In the genomic region with DNA sequence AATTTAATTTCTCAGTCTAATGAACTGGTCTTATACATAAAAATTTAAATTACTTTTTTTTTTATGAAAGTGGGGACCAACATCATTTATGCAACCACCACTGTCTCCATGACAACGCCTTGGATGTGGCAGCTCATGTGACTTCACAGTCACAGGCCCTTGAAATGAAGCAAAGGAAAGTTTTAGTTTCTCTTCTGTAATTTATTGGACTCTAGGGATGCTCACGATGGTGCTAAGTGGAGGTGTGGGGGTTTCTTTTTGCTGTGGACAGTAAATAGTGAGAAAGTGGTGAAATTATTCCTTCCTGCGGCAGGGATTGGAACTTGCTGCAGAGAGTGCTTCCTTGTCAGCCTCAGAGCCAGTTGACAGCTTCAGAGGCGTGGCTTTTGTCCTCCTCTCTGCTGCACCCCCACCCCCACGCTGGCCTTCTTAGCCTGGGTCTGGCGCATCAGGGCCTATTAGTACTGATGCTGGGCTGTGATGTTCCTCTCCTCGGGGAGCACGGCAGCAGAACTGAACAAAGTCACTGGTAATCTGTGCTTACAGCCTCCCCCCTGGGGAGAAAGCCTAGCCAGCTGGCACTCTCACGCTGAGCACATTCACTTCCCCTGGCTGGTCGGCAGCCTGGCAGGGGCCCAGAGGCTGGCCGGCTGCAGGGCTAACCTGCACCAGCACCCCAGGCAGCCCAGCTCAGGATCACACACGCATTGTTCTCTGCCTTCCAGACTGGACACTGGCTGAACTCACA, we compare ENCODE assay signal across 8 cellular contexts.
A peak's percentile ranks its signal among the peaks of the same experiment; 100 is the strongest.
DNase-seq lines count a peak whose midpoint lies in the region; ATAC-seq lines count a peak whose summit lies in the region.

No MANE protein-coding gene starts in this region.

- H2BK15ac ChIP-seq in mesenchymal stem cell (ENCODE audit: low read depth, poor library complexity, severe bottlenecking) = no peak overlapping the region

- H3K9ac ChIP-seq in mesenchymal stem cell (ENCODE audit: low read length) = peak overlapping the region; percentile 62

- H2AFZ ChIP-seq in mesenchymal stem cell (ENCODE audit: low read depth, low read length) = peak overlapping the region; percentile 5

- no peak overlapping the region for H2AK5ac ChIP-seq in mesenchymal stem cell (ENCODE audit: low read length, severe bottlenecking)

- no peak overlapping the region for H2BK120ac ChIP-seq in mesenchymal stem cell (ENCODE audit: low read depth, low read length)

- no peaks in the 10 kb centered on the region for H3K36me3 ChIP-seq in mesenchymal stem cell (ENCODE audit: control insufficient read depth in 1 of 2, insufficient read depth in 2 of 2, low read depth in 1 of 2, low read length in 2 of 2)

- H3K4me1 ChIP-seq in mesenchymal stem cell (ENCODE audit: control insufficient read depth, insufficient read depth, low read depth, low read length) = peaks cover 9% of the 10 kb centered on the region

- no peak overlapping the region for H4K91ac ChIP-seq in mesenchymal stem cell (ENCODE audit: low read length)

- 33% methylated on average over 12 of the region's 12 CpGs for WGBS in mesenchymal stem cell

- H3K27ac ChIP-seq in mesenchymal stem cell (ENCODE audit: low read length, poor library complexity, severe bottlenecking) = peak overlapping the region; percentile 63

- no peak overlapping the region for H3K23ac ChIP-seq in mesenchymal stem cell (ENCODE audit: low read length in 2 of 2)

- H3K4me2 ChIP-seq in mesenchymal stem cell (ENCODE audit: low read length, poor library complexity, severe bottlenecking) = no peak overlapping the region

- DNase-seq in NCI-H2107 treated with DMSO at 0.1 percent for 48 hours (lab: John Stamatoyannopoulos, UW; ENCODE audit: unreplicated experiment) (peak; percentile 93), cerebellum (ENCODE audit: low spot score) (peak; percentile 47), mesenchymal stem cell (peak; percentile 47), UCSD-AML1 (lab: John Stamatoyannopoulos, UW; ENCODE audit: unreplicated experiment) (no peak)

- H3K79me1 ChIP-seq in mesenchymal stem cell (replicated peaks; ENCODE audit: low read length, poor library complexity, severe bottlenecking) = no peaks in the 10 kb centered on the region

- H2BK12ac ChIP-seq in mesenchymal stem cell (ENCODE audit: low read length in 2 of 2) = no peak overlapping the region

- H3K4ac ChIP-seq in mesenchymal stem cell (ENCODE audit: low read depth in 1 of 2, low read length in 2 of 2) = no peak overlapping the region

- no peaks in the 10 kb centered on the region for H3K9me3 ChIP-seq in mesenchymal stem cell (ENCODE audit: control insufficient read depth, low read length)

- H3K18ac ChIP-seq in mesenchymal stem cell (ENCODE audit: low read depth in 1 of 2, low read length in 2 of 2) = no peak overlapping the region

- H3K4me3 ChIP-seq in mesenchymal stem cell (ENCODE audit: insufficient read depth in 1 of 2, low read depth in 1 of 2, low read length in 2 of 2) = peak overlapping the region in 1 of 2 experiments; percentile 46

- no peak overlapping the region for H4K8ac ChIP-seq in mesenchymal stem cell (ENCODE audit: low read length)

- no peak overlapping the region for H3K14ac ChIP-seq in mesenchymal stem cell (ENCODE audit: low read length in 2 of 2)

- no peak overlapping the region for H2BK5ac ChIP-seq in mesenchymal stem cell (ENCODE audit: low read depth, low read length, poor library complexity, severe bottlenecking)

- ATAC-seq in GM18867 (IDR thresholded peaks at IDR 0.05; ENCODE audit: unreplicated experiment) = peak; percentile 59
- no peak for ATAC-seq in GM21381 (IDR thresholded peaks at IDR 0.05; ENCODE audit: unreplicated experiment)
- no peak for ATAC-seq in HG03571 (IDR thresholded peaks at IDR 0.05; ENCODE audit: unreplicated experiment)
- no peak for ATAC-seq in HG03159 (IDR thresholded peaks at IDR 0.05; ENCODE audit: unreplicated experiment)

- peaks cover 0 to 9% of the 10 kb centered on the region in 2 experiments for H3K27me3 ChIP-seq in mesenchymal stem cell (ENCODE audit: control insufficient read depth in 1 of 2, insufficient read depth in 1 of 2, low read length in 2 of 2)
